ENCODE assay signal across 1 cellular context in genomic region chr12:111584959-111585358, GRCh38.
TF ChIP-seq lines count a peak whose summit lies in the region.

No MANE protein-coding gene starts in this region.

TF ChIP-seq in HEK293, 187 proteins besides CTCF, POLR2A, EP300 and RAD21 (continued from another document):
- TF ChIP-seq ZNF148 (tag by site-specific recombination; IDR thresholded peaks at IDR 0.05; ENCODE audit: borderline replicate concordance) (no peak), BCL11A (tag by site-specific recombination; IDR thresholded peaks at IDR 0.05; ENCODE audit: low read depth) (peak; percentile 72), ZNF18 (tag by site-specific recombination; IDR thresholded peaks at IDR 0.05) (no peak), AEBP2 (tag by site-specific recombination; IDR thresholded peaks at IDR 0.05; ENCODE audit: borderline replicate concordance) (no peak), OSR2 (tag by site-specific recombination; IDR thresholded peaks at IDR 0.05) (peak; percentile 64), ZNF639 (tag by site-specific recombination; IDR thresholded peaks at IDR 0.05) (no peak; the same call in 1 of the 2 replicates), KLF7 (tag by site-specific recombination; IDR thresholded peaks at IDR 0.05; ENCODE audit: borderline replicate concordance) (no peak), ZNF501 (tag by site-specific recombination; IDR thresholded peaks at IDR 0.05) (no peak), ZBTB7A (tag by site-specific recombination; IDR thresholded peaks at IDR 0.05; ENCODE audit: low read depth) (no peak), ZNF645 (tag by site-specific recombination; IDR thresholded peaks at IDR 0.05) (no peak), ZFP37 (tag by site-specific recombination; IDR thresholded peaks at IDR 0.05) (no peak), ZNF354C (tag by site-specific recombination; IDR thresholded peaks at IDR 0.05; ENCODE audit: borderline replicate concordance, low read depth) (no peak), ZNF19 (tag by site-specific recombination; IDR thresholded peaks at IDR 0.05; ENCODE audit: low read depth) (no peak)
